In the genomic region with DNA sequence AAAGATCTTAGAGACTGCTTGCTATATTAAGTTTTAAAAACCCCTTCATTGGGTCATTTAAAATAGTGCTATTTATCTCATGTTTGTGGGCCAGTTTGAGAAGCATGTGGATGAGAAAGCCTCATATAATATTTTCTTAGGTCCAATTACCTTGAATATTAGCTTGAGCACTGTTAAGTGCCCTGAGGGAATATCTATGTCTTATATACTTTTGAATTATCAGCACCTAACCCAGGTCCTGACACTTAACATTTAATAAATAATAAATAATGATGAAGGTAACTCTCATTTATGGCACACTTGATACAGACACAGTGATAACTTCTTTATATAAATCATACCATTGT, we compare ENCODE assay signal across 9 cellular contexts. TPM values are rescaled to one million over a fixed set of nuclear protein-coding genes. Genes with fewer than 3 reads are reported as not detected.
A peak's percentile ranks its signal among the peaks of the same experiment; 100 is the strongest.
DNase-seq lines count a peak whose midpoint lies in the region; ATAC-seq and TF ChIP-seq lines count a peak whose summit lies in the region.
"Had no signal": no experiment of that assay in that cellular context is flagged by ENCODE, and none has a peak within 500 bp of the region (broad histone marks: within the 10 kb centered on the region; RNA-seq: fewer than 3 reads in every experiment).

No MANE protein-coding gene starts in this region.

- TF ChIP-seq CTCF in prostate gland (IDR thresholded peaks at IDR 0.05) (no peak), GM13977 (IDR thresholded peaks at IDR 0.05; ENCODE audit: extremely low read depth, insufficient read depth, missing control alignments) (no peak)

- in situ Hi-C loops in GM13977 (cut with MboI; ENCODE audit: low pct_unique_long_range_greater_than_20kb, low sequenced_read_pairs, unreplicated experiment): no loop called here

- intact Hi-C loops in prostate gland (cut with DNase I): no loop called here

- H3K9me3 ChIP-seq in prostate gland: no peaks in the 10 kb centered on the region

- peak; percentile 18 for ATAC-seq in GM18511 (IDR thresholded peaks at IDR 0.05; ENCODE audit: unreplicated experiment)
- peak; percentile 10 for ATAC-seq in HG02798 (IDR thresholded peaks at IDR 0.05; ENCODE audit: poor library complexity, unreplicated experiment)

- H3K27ac ChIP-seq in caudate nucleus (ENCODE audit: low read depth, low read length) (peak overlapping the region; percentile 56), prostate gland (peak overlapping the region; percentile 78 to 83)

- DNase-seq in caudate nucleus (lab: John Stamatoyannopoulos, UW) (no peak), prostate gland (ENCODE audit: low spot score) (no peak), mucosa of gallbladder (ENCODE audit: low spot score) (no peak), DMS 273 treated with DMSO at 0.1 percent for 48 hours (lab: John Stamatoyannopoulos, UW) (no peak), GM13977 (ENCODE audit: low spot score) (no peak)
- DNase-seq in activated CD8-positive, alpha-beta memory T cell treated with anti-CD3 and anti-CD28 coated beads, Interleukin-2, amount 50 U/mL, for 48 hours: no peak

- no peaks in the 10 kb centered on the region for H3K36me3 ChIP-seq in prostate gland

- no peaks in the 10 kb centered on the region for H3K4me1 ChIP-seq in prostate gland (replicated peaks)

- no peaks in the 10 kb centered on the region for H3K27me3 ChIP-seq in prostate gland (replicated peaks; ENCODE audit: insufficient read depth)

- no peak for TF ChIP-seq POLR2A in prostate gland (IDR thresholded peaks at IDR 0.05)

- H3K4me3 ChIP-seq in prostate gland: peak overlapping the region; percentile 37 to 38

RNA-seq across cellular contexts. Expression of a gene that starts 0.3 kb away (rescaled TPM):
- 10 to 100 TPM; 34.8 to 66.4 TPM for total RNA-seq in prostate gland
- 67.8 TPM for total RNA-seq in mucosa of gallbladder

RNA-seq across cellular contexts. Expression of a gene that starts 49.6 kb away (rescaled TPM):
- total RNA-seq in prostate gland (not detected), mucosa of gallbladder (not detected)
- total RNA-seq: glomerular endothelial cell had no signal
